ENCODE assay signal across 16 cellular contexts in genomic region chr12:125776212-125776611, GRCh38.
ATAC-seq and TF ChIP-seq lines count a peak whose summit lies in the region.
"Had no signal": no experiment of that assay in that cellular context is flagged by ENCODE, and none has a peak within 500 bp of the region (broad histone marks: within the 10 kb centered on the region; RNA-seq: fewer than 3 reads in every experiment).

No MANE protein-coding gene starts in this region.

- H3K9me3 Mint-ChIP-seq in activated T-helper 17 cell treated with anti-CD3 and anti-CD28 coated beads, Interleukin-2, amount 50 U/mL, for 72 hours: peaks cover 3% of the 10 kb centered on the region
- H3K9me3 Mint-ChIP-seq: CD8-positive, alpha-beta T cell had no signal

- no peaks in the 10 kb centered on the region for H3K36me3 ChIP-seq in HEK293 (ENCODE audit: control insufficient read depth in 2 of 2, insufficient read depth in 1 of 2, low read length in 2 of 2)
- H3K36me3 ChIP-seq: BE2C; BLaER1; BLaER1 treated with 17β-estradiol and CSF1 and Interleukin-3, amounts not matched to agents 10 nM and 100 nM had no signal

- no peak for ATAC-seq in activated T-helper 17 cell treated with anti-CD3 and anti-CD28 coated beads, Interleukin-2, amount 50 U/mL, for 72 hours (replicated peaks)
- ATAC-seq: A549; CD8-positive, alpha-beta T cell had no signal

- no peak overlapping the region for H3K4me3 Mint-ChIP-seq in activated T-helper 17 cell treated with anti-CD3 and anti-CD28 coated beads, Interleukin-2, amount 50 U/mL, for 72 hours
- H3K4me3 Mint-ChIP-seq: B cell; CD14-positive monocyte; CD4-positive, alpha-beta memory T cell; CD4-positive, alpha-beta T cell; CD4-positive, CD25-positive, alpha-beta regulatory T cell; CD8-positive, alpha-beta memory T cell; CD8-positive, alpha-beta T cell had no signal

- CTCF ChIA-PET in HEK293 (lab: Yijun Ruan, JAX): no interaction called here

- no peak for TF ChIP-seq CTCF in HEK293 (tag by site-specific recombination; IDR thresholded peaks at IDR 0.05)

- H3K4me3 ChIP-seq in HEK293 (ENCODE audit: low read depth, low read length): no peak overlapping the region
- H3K4me3 ChIP-seq: A549; BLaER1; BLaER1 treated with 17β-estradiol and CSF1 and Interleukin-3, amounts not matched to agents 10 nM and 100 nM had no signal

- no peaks in the 10 kb centered on the region for H3K36me3 Mint-ChIP-seq in activated T-helper 17 cell treated with anti-CD3 and anti-CD28 coated beads, Interleukin-2, amount 50 U/mL, for 72 hours (ENCODE audit: low read depth)
- H3K36me3 Mint-ChIP-seq: CD14-positive monocyte; CD4-positive, alpha-beta memory T cell; CD4-positive, CD25-positive, alpha-beta regulatory T cell; CD8-positive, alpha-beta memory T cell; CD8-positive, alpha-beta T cell had no signal

- POLR2A ChIA-PET in HEK293 (lab: Yijun Ruan, JAX): no interaction called here

- no peaks in the 10 kb centered on the region for H3K27me3 Mint-ChIP-seq in activated T-helper 17 cell treated with anti-CD3 and anti-CD28 coated beads, Interleukin-2, amount 50 U/mL, for 72 hours
- H3K27me3 Mint-ChIP-seq: B cell; CD4-positive, alpha-beta memory T cell; CD4-positive, CD25-positive, alpha-beta regulatory T cell; CD8-positive, alpha-beta memory T cell had no signal

- no peaks in the 10 kb centered on the region for H3K9me3 ChIP-seq in HEK293 (ENCODE audit: control insufficient read depth, insufficient read depth, low read depth, low read length)
- H3K9me3 ChIP-seq: A549; BE2C; BLaER1; BLaER1 treated with 17β-estradiol and CSF1 and Interleukin-3, amounts not matched to agents 10 nM and 100 nM; Caco-2 had no signal

- H3K4me1 ChIP-seq in HEK293 (ENCODE audit: control insufficient read depth, insufficient read depth, low read length): no peaks in the 10 kb centered on the region
- H3K4me1 ChIP-seq: A549; BE2C; BLaER1; BLaER1 treated with 17β-estradiol and CSF1 and Interleukin-3, amounts not matched to agents 10 nM and 100 nM; Caco-2 had no signal

- no peaks in the 10 kb centered on the region for H3K4me1 Mint-ChIP-seq in activated T-helper 17 cell treated with anti-CD3 and anti-CD28 coated beads, Interleukin-2, amount 50 U/mL, for 72 hours
- H3K4me1 Mint-ChIP-seq: B cell; CD14-positive monocyte; CD4-positive, alpha-beta memory T cell; CD4-positive, CD25-positive, alpha-beta regulatory T cell; CD8-positive, alpha-beta memory T cell had no signal

- no peak overlapping the region for H3K27ac Mint-ChIP-seq in activated T-helper 17 cell treated with anti-CD3 and anti-CD28 coated beads, Interleukin-2, amount 50 U/mL, for 72 hours
- H3K27ac Mint-ChIP-seq: B cell; CD14-positive monocyte; CD4-positive, alpha-beta memory T cell; CD4-positive, alpha-beta T cell; CD4-positive, CD25-positive, alpha-beta regulatory T cell; CD8-positive, alpha-beta memory T cell; CD8-positive, alpha-beta T cell had no signal

- no peak overlapping the region for H3K27ac ChIP-seq in HEK293 (ENCODE audit: extremely low read depth, low read depth, low read length)
- H3K27ac ChIP-seq: 22Rv1; A549; BLaER1; BLaER1 treated with 17β-estradiol and CSF1 and Interleukin-3, amounts not matched to agents 10 nM and 100 nM; C4-2B had no signal

TF ChIP-seq in HEK293, 187 proteins besides CTCF, POLR2A, EP300 and RAD21:
- TF ChIP-seq ZNF529 (tag by site-specific recombination; IDR thresholded peaks at IDR 0.05; ENCODE audit: insufficient replicate concordance) (no peak), ZNF202 (tag by site-specific recombination; IDR thresholded peaks at IDR 0.05; ENCODE audit: borderline replicate concordance) (no peak), ZNF558 (tag by site-specific recombination; IDR thresholded peaks at IDR 0.05) (peak; percentile 94)
